In genomic region chr9:126514037-126514821, GRCh38 we compare ENCODE assay signal across 8 cellular contexts.
DNase-seq lines count a peak whose midpoint lies in the region; ATAC-seq and TF ChIP-seq lines count a peak whose summit lies in the region.

No MANE protein-coding gene starts in this region.

- H3K4me3 Mint-ChIP-seq in activated CD8-positive, alpha-beta T cell treated with anti-CD3 and anti-CD28 coated beads, Interleukin-2, amount 10 ng/mL, durations not matched to agents 7 days and 5 days = no peak overlapping the region
- H3K4me3 Mint-ChIP-seq in stimulated activated naive B cell treated with anti-CD40 and anti-IgM and Interleukin-4, amounts not matched to agents 10 μg/mL and 1 μg/mL and 100 μg/mL, for 72 hours = peak overlapping the region; percentile 44 to 59

- no peak overlapping the region for H3K4me3 ChIP-seq in epithelial cell of esophagus (ENCODE audit: low read length)

- DNase-seq in ELR (ENCODE audit: low read depth) (peak; percentile 65), NCI-H146 treated with DMSO at 0.1 percent for 48 hours (lab: John Stamatoyannopoulos, UW; ENCODE audit: unreplicated experiment) (peak; percentile 9), epithelial cell of esophagus (ENCODE audit: low read depth) (peak; percentile 46), mucosa of gallbladder (ENCODE audit: low spot score) (peak; percentile 48), AML-193 (lab: John Stamatoyannopoulos, UW) (no peak)
- peak; percentile 74 for DNase-seq in activated CD8-positive, alpha-beta T cell treated with anti-CD3 and anti-CD28 coated beads, Interleukin-2, amount 10 ng/mL, durations not matched to agents 7 days and 5 days
- peak; percentile 66 for DNase-seq in stimulated activated naive B cell treated with anti-CD40 and anti-IgM and Interleukin-4, amounts not matched to agents 10 μg/mL and 1 μg/mL and 100 μg/mL, for 72 hours

- H3K4me1 Mint-ChIP-seq in activated CD8-positive, alpha-beta T cell treated with anti-CD3 and anti-CD28 coated beads, Interleukin-2, amount 10 ng/mL, durations not matched to agents 7 days and 5 days (ENCODE audit: low read depth) = peaks cover 28% of the 10 kb centered on the region
- peaks cover 18 to 36% of the 10 kb centered on the region in 2 donors for H3K4me1 Mint-ChIP-seq in stimulated activated naive B cell treated with anti-CD40 and anti-IgM and Interleukin-4, amounts not matched to agents 10 μg/mL and 1 μg/mL and 100 μg/mL, for 72 hours

- H3K9me3 Mint-ChIP-seq in activated CD8-positive, alpha-beta T cell treated with anti-CD3 and anti-CD28 coated beads, Interleukin-2, amount 10 ng/mL, durations not matched to agents 7 days and 5 days (ENCODE audit: insufficient read depth) = no peaks in the 10 kb centered on the region
- no peaks in the 10 kb centered on the region for H3K9me3 Mint-ChIP-seq in stimulated activated naive B cell treated with anti-CD40 and anti-IgM and Interleukin-4, amounts not matched to agents 10 μg/mL and 1 μg/mL and 100 μg/mL, for 72 hours

- H3K27ac Mint-ChIP-seq in activated CD8-positive, alpha-beta T cell treated with anti-CD3 and anti-CD28 coated beads, Interleukin-2, amount 10 ng/mL, durations not matched to agents 7 days and 5 days = no peak overlapping the region
- no peak overlapping the region for H3K27ac Mint-ChIP-seq in stimulated activated naive B cell treated with anti-CD40 and anti-IgM and Interleukin-4, amounts not matched to agents 10 μg/mL and 1 μg/mL and 100 μg/mL, for 72 hours

- no peak for TF ChIP-seq CTCF in epithelial cell of esophagus (IDR thresholded peaks at IDR 0.05; ENCODE audit: insufficient read depth, low read depth, low read length, missing control alignments)

- peak; percentile 85 for ATAC-seq in activated CD8-positive, alpha-beta T cell treated with anti-CD3 and anti-CD28 coated beads, Interleukin-2, amount 10 ng/mL, durations not matched to agents 7 days and 5 days
- ATAC-seq in stimulated activated naive B cell treated with anti-CD40 and anti-IgM and Interleukin-4, amounts not matched to agents 10 μg/mL and 1 μg/mL and 100 μg/mL, for 72 hours (replicated peaks) = peak; percentile 71 to 79
- no peak for ATAC-seq in GM18858 (IDR thresholded peaks at IDR 0.05; ENCODE audit: unreplicated experiment)

- POLR2A ChIA-PET in activated CD8-positive, alpha-beta T cell treated with anti-CD3 and anti-CD28 coated beads, Interleukin-2, amount 10 ng/mL, durations not matched to agents 7 days and 5 days (lab: Charles Lee) = no interaction called here

- CTCF ChIA-PET in activated CD8-positive, alpha-beta T cell treated with anti-CD3 and anti-CD28 coated beads, Interleukin-2, amount 10 ng/mL, durations not matched to agents 7 days and 5 days (lab: Charles Lee) = interaction anchor here (0.7 to 12.2 kb wide), 8 partner anchors 15 to 43 kb away, joined by 3 to 97 read pairs (median 8); no protein-coding TSS in a partner anchor

- no peaks in the 10 kb centered on the region for H3K36me3 Mint-ChIP-seq in activated CD8-positive, alpha-beta T cell treated with anti-CD3 and anti-CD28 coated beads, Interleukin-2, amount 10 ng/mL, durations not matched to agents 7 days and 5 days (ENCODE audit: low read depth)
- no peaks in the 10 kb centered on the region for H3K36me3 Mint-ChIP-seq in stimulated activated naive B cell treated with anti-CD40 and anti-IgM and Interleukin-4, amounts not matched to agents 10 μg/mL and 1 μg/mL and 100 μg/mL, for 72 hours

- H3K27me3 Mint-ChIP-seq in activated CD8-positive, alpha-beta T cell treated with anti-CD3 and anti-CD28 coated beads, Interleukin-2, amount 10 ng/mL, durations not matched to agents 7 days and 5 days (ENCODE audit: low read depth) = peaks cover 54% of the 10 kb centered on the region
- H3K27me3 Mint-ChIP-seq in stimulated activated naive B cell treated with anti-CD40 and anti-IgM and Interleukin-4, amounts not matched to agents 10 μg/mL and 1 μg/mL and 100 μg/mL, for 72 hours = peaks cover 34 to 51% of the 10 kb centered on the region in 2 donors

Comparison
In these comparisons a context has a peak if more than half of its experiments do, and no peak if none do; other contexts are left out.
1. DNase-seq: peak in ELR (single experiment), NCI-H146 treated with DMSO at 0.1 percent for 48 hours (single experiment), activated CD8-positive, alpha-beta T cell treated with anti-CD3 and anti-CD28 coated beads, Interleukin-2, amount 10 ng/mL, durations not matched to agents 7 days and 5 days (single experiment), epithelial cell of esophagus (single experiment), mucosa of gallbladder (single experiment) and stimulated activated naive B cell treated with anti-CD40 and anti-IgM and Interleukin-4, amounts not matched to agents 10 μg/mL and 1 μg/mL and 100 μg/mL, for 72 hours (single experiment); none in AML-193 (0 of 2).